Comparison of ENCODE assay signal across 8 cellular contexts in genomic region chr1:155859234-155859829, GRCh38. TPM values are rescaled to one million over a fixed set of nuclear protein-coding genes. Genes with fewer than 3 reads are reported as not detected.
DNase-seq lines count a peak whose midpoint lies in the region; ATAC-seq and TF ChIP-seq lines count a peak whose summit lies in the region.

Gene SYT11 (plus strand): TSS chr1:155859567. CDS start chr1:155859762, 195 bp downstream.

- H3K9me3 ChIP-seq in WERI-Rb-1 (ENCODE audit: severe bottlenecking) (no peaks in the 10 kb centered on the region), breast epithelium (no peaks in the 10 kb centered on the region), iPS-15b (ENCODE audit: control insufficient read depth, insufficient read depth, low read length) (no peaks in the 10 kb centered on the region)

- intact Hi-C loops in breast epithelium (cut with DNase I; ENCODE audit: low total_unique reads), result no loop called here

- H3K9ac ChIP-seq in iPS-15b (ENCODE audit: low read depth, low read length), result peak within 1 kb of the TSS; percentile 55

- H3K79me2 ChIP-seq in ACC112 (ENCODE audit: control insufficient read depth, insufficient read depth, low read length, unreplicated experiment), result peaks cover 41% of the 10 kb centered on the region

- no peak for TF ChIP-seq CTCF in WERI-Rb-1 (IDR thresholded peaks at IDR 0.05; ENCODE audit: low read depth, low read length)
- no peak for TF ChIP-seq CTCF in breast epithelium (IDR thresholded peaks at IDR 0.05)

- peak within 1 kb of the TSS; percentile 70 for H3K4me3 ChIP-seq in ACC112 (ENCODE audit: low read depth, low read length)
- H3K4me3 ChIP-seq in WERI-Rb-1 (ENCODE audit: low read depth, low read length), result peak within 1 kb of the TSS; percentile 64
- H3K4me3 ChIP-seq in breast epithelium, result peak within 1 kb of the TSS; percentile 40 to 64 (median 54)
- H3K4me3 ChIP-seq in iPS-15b (ENCODE audit: low read depth, low read length), result peak within 1 kb of the TSS; percentile 83
- peak within 1 kb of the TSS; percentile 54 for H3K4me3 ChIP-seq in skeletal muscle cell (ENCODE audit: low read depth, low read length)

- H2AFZ ChIP-seq in ACC112 (ENCODE audit: low read length, unreplicated experiment), result peak within 1 kb of the TSS; percentile 94

- DNase-seq in NCI-H2227 treated with DMSO at 0.1 percent for 48 hours (lab: John Stamatoyannopoulos, UW) (peak; percentile 97), WERI-Rb-1 (peak; percentile 99), breast epithelium (ENCODE audit: low spot score in 2 of 2) (peak; percentile 93 to 94), skeletal muscle cell (ENCODE audit: low read depth) (peak; percentile 74)

- H3K4me1 ChIP-seq in ACC112 (ENCODE audit: control insufficient read depth, insufficient read depth, low read length, unreplicated experiment) (peaks cover 23% of the 10 kb centered on the region), breast epithelium (no peaks in the 10 kb centered on the region), iPS-15b (ENCODE audit: control insufficient read depth, insufficient read depth, low read length) (peaks cover 7% of the 10 kb centered on the region)

- H3K27ac ChIP-seq in ACC112 (ENCODE audit: low read depth, low read length), result peak within 1 kb of the TSS; percentile 92
- peak within 1 kb of the TSS; percentile 92 for H3K27ac ChIP-seq in WERI-Rb-1
- peak within 1 kb of the TSS; percentile 87 to 90 for H3K27ac ChIP-seq in breast epithelium

- H3K27me3 ChIP-seq in ACC112 (ENCODE audit: insufficient read depth, low read length) (no peaks in the 10 kb centered on the region), WERI-Rb-1 (ENCODE audit: insufficient read depth, low read depth, severe bottlenecking) (no peaks in the 10 kb centered on the region), breast epithelium (no peaks in the 10 kb centered on the region), iPS-15b (ENCODE audit: control insufficient read depth, insufficient read depth, low read length) (no peaks in the 10 kb centered on the region)

- TF ChIP-seq POLR2A in breast epithelium (IDR thresholded peaks at IDR 0.05), result no peak

- H3K36me3 ChIP-seq in ACC112 (ENCODE audit: insufficient read depth, low read length) (peaks cover 3% of the 10 kb centered on the region; the same call in 1 of the 2 replicates), WERI-Rb-1 (peaks cover 29% of the 10 kb centered on the region), breast epithelium (no peaks in the 10 kb centered on the region), iPS-15b (ENCODE audit: control insufficient read depth, insufficient read depth, low read length) (no peaks in the 10 kb centered on the region)

- ATAC-seq in GM18907 (IDR thresholded peaks at IDR 0.05; ENCODE audit: unreplicated experiment) (peak; percentile 69), HG03139 (IDR thresholded peaks at IDR 0.05; ENCODE audit: unreplicated experiment) (peak; percentile 64)

RNA-seq across cellular contexts. Expression of gene SYT11, which starts in this region (rescaled TPM):
- 1 to 10 TPM; 4.5 to 8.2 (median 5.0) TPM for total RNA-seq in breast epithelium

Comparison
In these comparisons a context has a peak if more than half of its experiments do, and no peak if none do; other contexts are left out.
1. Peak in every context shown above with its lines: DNase-seq, ATAC-seq, H3K4me3 ChIP-seq and H3K27ac ChIP-seq.